ENCODE assay signal across 8 cellular contexts in the genomic region with DNA sequence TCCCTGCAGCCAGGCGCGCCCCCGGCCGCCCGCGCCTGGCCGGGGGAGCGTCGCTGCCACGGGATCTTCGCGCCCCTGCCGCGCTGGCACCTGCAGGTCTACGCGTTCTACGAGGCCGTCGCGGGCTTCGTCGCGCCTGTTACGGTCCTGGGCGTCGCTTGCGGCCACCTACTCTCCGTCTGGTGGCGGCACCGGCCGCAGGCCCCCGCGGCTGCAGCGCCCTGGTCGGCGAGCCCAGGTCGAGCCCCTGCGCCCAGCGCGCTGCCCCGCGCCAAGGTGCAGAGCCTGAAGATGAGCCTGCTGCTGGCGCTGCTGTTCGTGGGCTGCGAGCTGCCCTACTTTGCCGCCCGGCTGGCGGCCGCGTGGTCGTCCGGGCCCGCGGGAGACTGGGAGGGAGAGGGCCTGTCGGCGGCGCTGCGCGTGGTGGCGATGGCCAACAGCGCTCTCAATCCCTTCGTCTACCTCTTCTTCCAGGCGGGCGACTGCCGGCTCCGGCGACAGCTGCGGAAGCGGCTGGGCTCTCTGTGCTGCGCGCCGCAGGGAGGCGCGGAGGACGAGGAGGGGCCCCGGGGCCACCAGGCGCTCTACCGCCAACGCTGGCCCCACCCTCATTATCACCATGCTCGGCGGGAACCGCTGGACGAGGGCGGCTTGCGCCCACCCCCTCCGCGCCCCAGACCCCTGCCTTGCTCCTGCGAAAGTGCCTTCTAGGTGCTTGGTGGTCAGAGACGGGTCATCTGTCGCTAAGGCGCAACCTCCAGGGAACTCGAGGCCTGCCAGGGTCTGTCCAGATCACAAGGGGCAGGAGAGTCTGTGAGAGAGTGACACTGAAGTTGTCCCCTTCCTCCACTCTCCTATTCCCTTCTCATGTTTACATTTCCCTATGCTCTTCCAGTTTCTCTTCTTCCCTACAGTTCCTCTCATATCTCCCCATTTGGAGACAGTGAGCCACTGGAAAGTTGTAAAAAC. TPM values are rescaled to one million over a fixed set of nuclear protein-coding genes. Genes with fewer than 3 reads are reported as not detected.
DNase-seq lines count a peak whose midpoint lies in the region; ATAC-seq, FAIRE-seq and TF ChIP-seq lines count a peak whose summit lies in the region.

No MANE protein-coding gene starts in this region.

- peak; percentile 16 for DNase-seq in D721Med (ENCODE audit: insufficient read length, low spot score)
- peak; percentile 23 for DNase-seq in choroid plexus epithelial cell (ENCODE audit: low read depth)
- DNase-seq in lung (ENCODE audit: low spot score) = no peak
- peak; percentile 65 for DNase-seq in stimulated activated CD8-positive, alpha-beta memory T cell treated with anti-CD3 and anti-CD28 coated beads, Interleukin-4, amount 100 ng/mL, for 48 hours
- DNase-seq in LoVo (ENCODE audit: low spot score) = no peak

- peaks cover 5% of the 10 kb centered on the region; the same call in 1 of the 2 replicates for H3K4me1 ChIP-seq in HUES48 (ENCODE audit: control insufficient read depth, insufficient read depth, low read length)
- H3K4me1 ChIP-seq in lung (ENCODE audit: control insufficient read depth in 2 of 2, insufficient read depth in 2 of 2, low read length in 2 of 2) = peaks cover 0 to 7% of the 10 kb centered on the region in 2 donors

- FAIRE-seq in D721Med (lab: Jason Lieb, UNC) = no peak

- H3K27me3 ChIP-seq in HUES48 (ENCODE audit: control insufficient read depth, insufficient read depth, low read length) = peaks cover 64% of the 10 kb centered on the region
- no peaks in the 10 kb centered on the region for H3K27me3 ChIP-seq in lung (ENCODE audit: control insufficient read depth, insufficient read depth)

- H3K36me3 ChIP-seq in HUES48 (ENCODE audit: control insufficient read depth, insufficient read depth, low read length) (no peaks in the 10 kb centered on the region), lung (ENCODE audit: control insufficient read depth in 2 of 2, insufficient read depth in 2 of 2, low read length in 2 of 2) (no peaks in the 10 kb centered on the region)

- H3K9ac ChIP-seq in HUES48 (ENCODE audit: low read depth, low read length) = peak overlapping the region; percentile 23; the same call in 1 of the 2 replicates

- H3K4me3 ChIP-seq in HUES48 (ENCODE audit: low read depth, low read length) (peak overlapping the region; percentile 63), WI38 (ENCODE audit: low read depth, low read length) (peak overlapping the region; percentile 50), choroid plexus epithelial cell (ENCODE audit: low read depth, low read length) (peak overlapping the region; percentile 66), lung (peak overlapping the region; percentile 42)

- no peak for TF ChIP-seq CTCF in D721Med (IDR thresholded peaks at IDR 0.05; ENCODE audit: insufficient read depth, missing control alignments)
- no peak for TF ChIP-seq CTCF in WI38 (IDR thresholded peaks at IDR 0.05; ENCODE audit: low read depth, low read length)
- no peak for TF ChIP-seq CTCF in choroid plexus epithelial cell (conservative IDR thresholded peaks at IDR 0.05; ENCODE audit: low read depth, low read length)
- no peak for TF ChIP-seq CTCF in lung (IDR thresholded peaks at IDR 0.05; ENCODE audit: control extremely low read depth, extremely low read depth)

- WGBS in lung, 2 donors = 3 to 4% methylated on average over 59 to 92 of the region's 92 CpGs

- H3K27ac ChIP-seq in HUES48 (ENCODE audit: low read depth, low read length) (no peak overlapping the region), lung (ENCODE audit: low read depth in 1 of 2, low read length in 1 of 2) (peak overlapping the region in 1 of 2 donors; percentile 62)

- H3K9me3 ChIP-seq in HUES48 (ENCODE audit: control insufficient read depth, insufficient read depth, low read length) (0 out of 2 replicates have a peak, but pooled peaks cover under 1% of the 10 kb centered on the region), lung (ENCODE audit: control insufficient read depth in 2 of 2, insufficient read depth in 1 of 2, low read length in 1 of 2) (no peaks in the 10 kb centered on the region)

- ATAC-seq in GM21360 (IDR thresholded peaks at IDR 0.05; ENCODE audit: unreplicated experiment) (peak; percentile 43), lung (ENCODE audit: insufficient read depth, low FRiP score) (peak; percentile 30)

RNA-seq across cellular contexts. Expression of gene GPR150, which starts 1.3 kb away (rescaled TPM):
- total RNA-seq in lung = under 1 TPM; 0.28 to 0.34 TPM
- under 1 TPM; 0.08 to 0.26 TPM for polyA plus RNA-seq in lung

RNA-seq across cellular contexts. Expression of gene RFESD, which starts 25.4 kb away (rescaled TPM):
- 1 to 10 TPM; 3.8 to 6.4 TPM for total RNA-seq in lung
- 1 to 10 TPM; 2.6 to 3.4 TPM for polyA plus RNA-seq in lung

Comparison
In these comparisons a context has a peak if more than half of its experiments do, and no peak if none do; other contexts are left out.
1. DNase-seq: peak in D721Med (single experiment), choroid plexus epithelial cell (single experiment) and stimulated activated CD8-positive, alpha-beta memory T cell treated with anti-CD3 and anti-CD28 coated beads, Interleukin-4, amount 100 ng/mL, for 48 hours (single experiment); none in lung (single experiment) and LoVo (single experiment).
2. Peak in every context shown above with its lines, with median percentiles within 50 percentile points of each other: H3K4me3 ChIP-seq.